Comparison of ENCODE assay signal across 27 cellular contexts in the genomic region with DNA sequence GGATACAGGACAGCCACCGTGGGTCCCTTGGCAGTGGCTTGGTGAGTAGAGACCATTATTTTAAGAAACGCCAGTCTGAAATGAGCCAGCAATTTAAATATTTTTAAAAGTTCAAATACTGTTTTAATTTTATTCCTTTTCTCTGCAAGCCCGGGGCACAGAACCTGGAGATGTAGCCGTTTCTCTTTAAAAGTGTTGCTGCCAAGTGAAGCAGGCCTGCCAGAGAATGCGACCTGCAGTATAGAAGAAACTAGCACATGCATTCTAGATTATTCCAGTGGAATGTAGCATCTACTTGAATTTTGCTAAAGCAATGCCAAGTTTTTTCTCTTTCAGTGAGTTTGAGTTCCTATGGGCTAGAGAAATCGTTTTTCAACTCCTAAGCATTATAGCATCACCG.
DNase-seq lines count a peak whose midpoint lies in the region; ATAC-seq and TF ChIP-seq lines count a peak whose summit lies in the region.
"Had no signal": no experiment of that assay in that cellular context is flagged by ENCODE, and none has a peak within 500 bp of the region (broad histone marks: within the 10 kb centered on the region; RNA-seq: fewer than 3 reads in every experiment).

No MANE protein-coding gene starts in this region.

- H3K4me1 ChIP-seq in GM23338 (ENCODE audit: insufficient read depth): peaks cover 10% of the 10 kb centered on the region; the same call in 1 of the 2 replicates
- H3K4me1 ChIP-seq in liver (ENCODE audit: control insufficient read depth in 4 of 4, insufficient read depth in 4 of 4, low read length in 3 of 4): peaks cover 14 to 51% (median 41%) of the 10 kb centered on the region in 4 donors
- peaks cover 9 to 30% (median 24%) of the 10 kb centered on the region in 4 donors for H3K4me1 ChIP-seq in stomach
- H3K4me1 ChIP-seq: breast epithelium, left ventricle myocardium inferior had no signal

- peaks cover 8% of the 10 kb centered on the region for H3K4me1 Mint-ChIP-seq in GM23338
- H3K4me1 Mint-ChIP-seq in activated naive CD4-positive, alpha-beta T cell treated with anti-CD3 and anti-CD28 coated beads for 36 hours (ENCODE audit: low read depth): no peaks in the 10 kb centered on the region
- H3K4me1 Mint-ChIP-seq: activated CD4-positive, alpha-beta memory T cell treated with anti-CD3 and anti-CD28 coated beads, Interleukin-2, amount 10 ng/mL, durations not matched to agents 7 days and 5 days; activated naive CD4-positive, alpha-beta T cell treated with anti-CD3 and anti-CD28 coated beads, Interleukin-2, amount 50 U/mL, for 24 hours; activated T-helper 17 cell treated with anti-CD3 and anti-CD28 coated beads, Interleukin-2, amount 50 U/mL, for 72 hours; naive thymus-derived CD4-positive, alpha-beta T cell had no signal

- no peak for TF ChIP-seq RAD21 in liver (IDR thresholded peaks at IDR 0.05)

- no peaks in the 10 kb centered on the region for H3K79me2 ChIP-seq in GM23338 (replicated peaks; ENCODE audit: insufficient read depth)

- H2AFZ ChIP-seq in GM23338: 0 out of 2 replicates have a peak overlapping the region, but pooled peaks have one; percentile 63

- intact Hi-C loops in stomach (cut with DNase I; ENCODE audit: low total_unique reads): no loop called here
- intact Hi-C loops in activated naive CD4-positive, alpha-beta T cell treated with anti-CD3 and anti-CD28 coated beads for 36 hours (cut with micrococcal nuclease): no loop called here

- H3K27me3 ChIP-seq in GM23338 (ENCODE audit: insufficient read depth) (no peaks in the 10 kb centered on the region), liver (ENCODE audit: control insufficient read depth in 4 of 4, insufficient read depth in 4 of 4, low read length in 3 of 4) (no peaks in the 10 kb centered on the region), stomach (no peaks in the 10 kb centered on the region)
- H3K27me3 ChIP-seq: breast epithelium had no signal

- H3K36me3 Mint-ChIP-seq in GM23338 (ENCODE audit: low read depth): peaks cover 5% of the 10 kb centered on the region
- no peaks in the 10 kb centered on the region for H3K36me3 Mint-ChIP-seq in activated naive CD4-positive, alpha-beta T cell treated with anti-CD3 and anti-CD28 coated beads for 36 hours (ENCODE audit: low read depth)
- H3K36me3 Mint-ChIP-seq: activated naive CD4-positive, alpha-beta T cell treated with anti-CD3 and anti-CD28 coated beads, Interleukin-2, amount 50 U/mL, for 24 hours; naive thymus-derived CD4-positive, alpha-beta T cell had no signal

- 26% methylated on average over 7 of the region's 7 CpGs for WGBS in liver
- 34 to 48% (median 44%) methylated on average over 7 of the region's 7 CpGs for WGBS in stomach, 5 donors

- peaks cover 3% of the 10 kb centered on the region for H3K27me3 Mint-ChIP-seq in GM23338 (ENCODE audit: insufficient read depth, low read depth, poor library complexity)
- peaks cover 6% of the 10 kb centered on the region for H3K27me3 Mint-ChIP-seq in activated naive CD4-positive, alpha-beta T cell treated with anti-CD3 and anti-CD28 coated beads for 36 hours (ENCODE audit: low read depth)
- H3K27me3 Mint-ChIP-seq: activated naive CD4-positive, alpha-beta T cell treated with anti-CD3 and anti-CD28 coated beads, Interleukin-2, amount 50 U/mL, for 24 hours; stimulated activated naive CD8-positive, alpha-beta T cell treated with anti-CD3 and anti-CD28 coated beads, Interleukin-15, Interleukin-2, amounts not matched to agents 100 ng/mL and 50 ng/mL, for 24 hours had no signal

- no peak for TF ChIP-seq POLR2A in stomach (IDR thresholded peaks at IDR 0.05)

- H3K27ac ChIP-seq in GM23338 (ENCODE audit: low read depth) (no peak overlapping the region), liver (ENCODE audit: low read depth in 1 of 2, low read length in 2 of 2) (peak overlapping the region; percentile 86 to 98), stomach (peak overlapping the region; percentile 73 to 90 (median 85))
- H3K27ac ChIP-seq: HL-60, KMS-11, left ventricle myocardium inferior, thoracic aorta had no signal

- H3K4me2 ChIP-seq in GM23338: no peak overlapping the region
- H3K4me2 ChIP-seq: KMS-11 had no signal

- peaks cover 8% of the 10 kb centered on the region for H3K9me3 Mint-ChIP-seq in GM23338
- peaks cover 2% of the 10 kb centered on the region for H3K9me3 Mint-ChIP-seq in activated naive CD4-positive, alpha-beta T cell treated with anti-CD3 and anti-CD28 coated beads for 36 hours
- H3K9me3 Mint-ChIP-seq: activated CD4-positive, alpha-beta memory T cell treated with anti-CD3 and anti-CD28 coated beads, Interleukin-2, amount 10 ng/mL, durations not matched to agents 7 days and 5 days; activated naive CD4-positive, alpha-beta T cell treated with anti-CD3 and anti-CD28 coated beads, Interleukin-2, amount 50 U/mL, for 24 hours; activated T-helper 17 cell treated with anti-CD3 and anti-CD28 coated beads, Interleukin-2, amount 50 U/mL, for 72 hours; stimulated activated naive CD8-positive, alpha-beta T cell treated with anti-CD3 and anti-CD28 coated beads, Interleukin-15, Interleukin-2, amounts not matched to agents 100 ng/mL and 50 ng/mL, for 24 hours had no signal

- no peak for TF ChIP-seq CTCF in GM23338 (conservative IDR thresholded peaks at IDR 0.05; ENCODE audit: low read depth in 2 of 2)
- no peak for TF ChIP-seq CTCF in liver (IDR thresholded peaks at IDR 0.05; ENCODE audit: low read depth, low read length, missing input control)
- no peak for TF ChIP-seq CTCF in stomach (IDR thresholded peaks at IDR 0.05)

- no peak for DNase-seq in GM23338 (ENCODE audit: low spot score)
- DNase-seq in astrocyte of the hippocampus (ENCODE audit: low read depth, low spot score): peak; percentile 46
- peak; percentile 66 for DNase-seq in stomach
- DNase-seq in Kasumi-1 (lab: John Stamatoyannopoulos, UW): no peak
- no peak for DNase-seq in activated naive CD4-positive, alpha-beta T cell treated with anti-CD3 and anti-CD28 coated beads for 36 hours
- DNase-seq: activated CD4-positive, alpha-beta memory T cell treated with anti-CD3 and anti-CD28 coated beads, Interleukin-2, amount 10 ng/mL, durations not matched to agents 7 days and 5 days; amniotic stem cell; DMS153; H9; hypothalamus; left ventricle myocardium inferior; naive thymus-derived CD4-positive, alpha-beta T cell; NCI-H2029; NCI-H526; nucleus accumbens had no signal

- no peak overlapping the region for H3K4me3 ChIP-seq in GM23338
- H3K4me3 ChIP-seq in liver (ENCODE audit: low read depth in 1 of 3, low read length in 3 of 3): peak overlapping the region in 1 of 3 donors; percentile 18
- H3K4me3 ChIP-seq in stomach: no peak overlapping the region
- H3K4me3 ChIP-seq: breast epithelium, left ventricle myocardium inferior, thoracic aorta had no signal

- ATAC-seq in GM23338: no peak
- ATAC-seq in HG03565 (IDR thresholded peaks at IDR 0.05; ENCODE audit: unreplicated experiment): no peak
- no peak for ATAC-seq in HG02981 (IDR thresholded peaks at IDR 0.05; ENCODE audit: unreplicated experiment)
- ATAC-seq: activated T-helper 17 cell treated with anti-CD3 and anti-CD28 coated beads, Interleukin-2, amount 50 U/mL, for 72 hours; naive thymus-derived CD4-positive, alpha-beta T cell; Right ventricle myocardium inferior; SK-N-SH treated with all-trans-retinoic acid at 6 μM for 48 hours had no signal

- no peak overlapping the region for H3K4me3 Mint-ChIP-seq in GM23338
- H3K4me3 Mint-ChIP-seq in activated naive CD4-positive, alpha-beta T cell treated with anti-CD3 and anti-CD28 coated beads for 36 hours: no peak overlapping the region
- H3K4me3 Mint-ChIP-seq: activated CD4-positive, alpha-beta memory T cell treated with anti-CD3 and anti-CD28 coated beads, Interleukin-2, amount 10 ng/mL, durations not matched to agents 7 days and 5 days; activated naive CD4-positive, alpha-beta T cell treated with anti-CD3 and anti-CD28 coated beads, Interleukin-2, amount 50 U/mL, for 24 hours; activated T-helper 17 cell treated with anti-CD3 and anti-CD28 coated beads, Interleukin-2, amount 50 U/mL, for 72 hours; H9; naive thymus-derived CD4-positive, alpha-beta T cell; stimulated activated naive CD8-positive, alpha-beta T cell treated with anti-CD3 and anti-CD28 coated beads, Interleukin-15, Interleukin-2, amounts not matched to agents 100 ng/mL and 50 ng/mL, for 24 hours had no signal

- H3K9me3 ChIP-seq in liver (ENCODE audit: control insufficient read depth in 4 of 4, low read length in 3 of 4): no peaks in the 10 kb centered on the region
- H3K9me3 ChIP-seq in stomach: peaks cover 0 to 4% (median 1%) of the 10 kb centered on the region in 4 donors
- H3K9me3 ChIP-seq: thoracic aorta had no signal

- H3K36me3 ChIP-seq in GM23338 (ENCODE audit: insufficient read depth) (no peaks in the 10 kb centered on the region), liver (ENCODE audit: control insufficient read depth in 4 of 4, insufficient read depth in 3 of 4, low read depth in 1 of 4, low read length in 3 of 4) (no peaks in the 10 kb centered on the region), stomach (no peaks in the 10 kb centered on the region)
- H3K36me3 ChIP-seq: breast epithelium, left ventricle myocardium inferior, thoracic aorta had no signal

- H3K27ac Mint-ChIP-seq in GM23338: no peak overlapping the region
- no peak overlapping the region for H3K27ac Mint-ChIP-seq in activated naive CD4-positive, alpha-beta T cell treated with anti-CD3 and anti-CD28 coated beads for 36 hours
- H3K27ac Mint-ChIP-seq: activated CD4-positive, alpha-beta memory T cell treated with anti-CD3 and anti-CD28 coated beads, Interleukin-2, amount 10 ng/mL, durations not matched to agents 7 days and 5 days; activated naive CD4-positive, alpha-beta T cell treated with anti-CD3 and anti-CD28 coated beads, Interleukin-2, amount 50 U/mL, for 24 hours; activated T-helper 17 cell treated with anti-CD3 and anti-CD28 coated beads, Interleukin-2, amount 50 U/mL, for 72 hours; H9; naive thymus-derived CD4-positive, alpha-beta T cell; stimulated activated naive CD8-positive, alpha-beta T cell treated with anti-CD3 and anti-CD28 coated beads, Interleukin-15, Interleukin-2, amounts not matched to agents 100 ng/mL and 50 ng/mL, for 24 hours had no signal

- H3F3A ChIP-seq in GM23338 (replicated peaks; ENCODE audit: low read depth): 0 out of 2 replicates have a peak, but pooled peaks cover 4% of the 10 kb centered on the region

- H3K9me2 ChIP-seq in GM23338 (ENCODE audit: insufficient read depth): peaks cover 7% of the 10 kb centered on the region; the same call in 1 of the 2 replicates

- no peaks in the 10 kb centered on the region for H4K20me1 ChIP-seq in GM23338 (replicated peaks; ENCODE audit: insufficient read depth)

- TF ChIP-seq EP300 in stomach (IDR thresholded peaks at IDR 0.05): no peak

- CTCF ChIA-PET in activated naive CD4-positive, alpha-beta T cell treated with anti-CD3 and anti-CD28 coated beads for 36 hours (lab: Charles Lee): no interaction called here

- H3K9ac ChIP-seq in liver (ENCODE audit: low read depth in 1 of 2, low read length in 2 of 2): peak overlapping the region; percentile 5 to 82
- H3K9ac ChIP-seq: KMS-11 had no signal

TF ChIP-seq in GM23338, 12 proteins besides CTCF, POLR2A, EP300 and RAD21 (continues in another document):
- TF ChIP-seq EZH2phosphoT487 (IDR thresholded peaks at IDR 0.05; ENCODE audit: unreplicated experiment) (no peak), CREB1 (CRISPR knock-in tag; IDR thresholded peaks at IDR 0.05; ENCODE audit: low read depth) (no peak)

TF ChIP-seq in liver, 16 proteins besides CTCF, POLR2A, EP300 and RAD21:
- TF ChIP-seq NR2F2 (IDR thresholded peaks at IDR 0.05): no peak

Comparison
In these comparisons a context has a peak if more than half of its experiments do, and no peak if none do; other contexts are left out.
1. DNase-seq: peak in astrocyte of the hippocampus (single experiment) and stomach (single experiment); none in GM23338 (single experiment), Kasumi-1 (0 of 2) and activated naive CD4-positive, alpha-beta T cell treated with anti-CD3 and anti-CD28 coated beads for 36 hours (single experiment).